ENCODE assay signal across 8 cellular contexts in genomic region chr21:39445339-39446269, GRCh38. TPM values are rescaled to one million over a fixed set of nuclear protein-coding genes. Genes with fewer than 3 reads are reported as not detected.
DNase-seq lines count a peak whose midpoint lies in the region; ATAC-seq and TF ChIP-seq lines count a peak whose summit lies in the region.

LCA5L (minus strand) TSS chr21:39445778; CDS start chr21:39428493, 17,285 bp downstream.

- H3K9me3 ChIP-seq in BLaER1 (no peaks in the 10 kb centered on the region), colonic mucosa (no peaks in the 10 kb centered on the region)

- H3K4me2 ChIP-seq in BLaER1, result peak within 1 kb of the TSS; percentile 87

- H3K36me3 ChIP-seq in BLaER1, result no peaks in the 10 kb centered on the region
- H3K36me3 ChIP-seq in colonic mucosa, result no peaks in the 10 kb centered on the region

- intact Hi-C loops in colonic mucosa (cut with DNase I), result loop anchor here (5.0 kb wide), 1 partner anchor 133 kb away; the partner anchor contains the start of gene BRWD1

- DNase-seq in GM19238 (ENCODE audit: insufficient read length, low spot score) (peak; percentile 95), NCI-H510A treated with DMSO at 0.1 percent for 48 hours (lab: John Stamatoyannopoulos, UW) (peak; percentile 90), colonic mucosa (peak; percentile 89), left lobe of liver (ENCODE audit: low spot score) (peak; percentile 94)
- peak; percentile 86 to 87 for DNase-seq in activated CD4-positive, alpha-beta T cell treated with anti-CD3 and anti-CD28 coated beads for 4 hours
- peak; percentile 90 to 92 for DNase-seq in stimulated activated CD4-positive, alpha-beta T cell treated with anti-CD3 and anti-CD28 coated beads, Interleukin-2, amount 100 ng/mL, for 24 hours

- ATAC-seq in HG03439 (IDR thresholded peaks at IDR 0.05; ENCODE audit: unreplicated experiment) (peak; percentile 88), left lobe of liver (peak; percentile 89)

- H3K4me3 ChIP-seq in BLaER1 (peak within 1 kb of the TSS; percentile 92), colonic mucosa (peak within 1 kb of the TSS; percentile 88)

- no peaks in the 10 kb centered on the region for H4K20me1 ChIP-seq in BLaER1

- H3K27ac ChIP-seq in BLaER1 (peak within 1 kb of the TSS; percentile 61), colonic mucosa (peak within 1 kb of the TSS; percentile 74)

- H3K27me3 ChIP-seq in BLaER1, result no peaks in the 10 kb centered on the region
- H3K27me3 ChIP-seq in colonic mucosa, result no peaks in the 10 kb centered on the region

- H3K9ac ChIP-seq in BLaER1 (peak within 1 kb of the TSS; percentile 75), colonic mucosa (ENCODE audit: low read depth in 2 of 2, low read length in 2 of 2) (peak within 1 kb of the TSS; percentile 56 to 76)

- no peak for TF ChIP-seq CTCF in colonic mucosa (IDR thresholded peaks at IDR 0.05)

- H3K4me1 ChIP-seq in BLaER1 (peaks cover 14% of the 10 kb centered on the region), colonic mucosa (no peaks in the 10 kb centered on the region)

RNA-seq across cellular contexts. Expression of gene LCA5L, which starts in this region (rescaled TPM):
- total RNA-seq in colonic mucosa (under 1 TPM; 0.64 to 0.98 TPM), left lobe of liver (0.68 TPM)

Comparison
In these comparisons a context has a peak if more than half of its experiments do, and no peak if none do; other contexts are left out.
1. Peak in every context shown above with its lines: DNase-seq, ATAC-seq, H3K4me3 ChIP-seq and H3K27ac ChIP-seq.
2. Peak in DNase-seq, H3K4me3 ChIP-seq, H3K27ac ChIP-seq and H3K9ac ChIP-seq in colonic mucosa; RNA of the gene not detected or under 1 TPM.
3. Peak in DNase-seq and ATAC-seq in left lobe of liver; RNA of the gene not detected or under 1 TPM.